In genomic region chr17:48541574-48542113, GRCh38 we compare ENCODE assay signal across 8 cellular contexts. TPM values are rescaled to one million over a fixed set of nuclear protein-coding genes. Genes with fewer than 3 reads are reported as not detected.
DNase-seq lines count a peak whose midpoint lies in the region; ATAC-seq and TF ChIP-seq lines count a peak whose summit lies in the region.

No MANE protein-coding gene starts in this region.

- ATAC-seq in Right ventricle myocardium superior (ENCODE audit: poor library complexity) (peak; percentile 73), HG03196 (IDR thresholded peaks at IDR 0.05; ENCODE audit: unreplicated experiment) (no peak), HG03457 (IDR thresholded peaks at IDR 0.05; ENCODE audit: unreplicated experiment) (no peak)

- H3K27ac Mint-ChIP-seq in activated T-helper 2 cell treated with anti-CD3 and anti-CD28 coated beads, Interferon-gamma antibody, Interleukin-2, Interleukin-4, amounts not matched to agents 10 μg/mL and 5 μg/mL and 100 μg/mL, durations not matched to agents 14 hours and 24 hours and 36 hours: peak overlapping the region; percentile 95
- peak overlapping the region; percentile 95 for H3K27ac Mint-ChIP-seq in progenitor cell of endocrine pancreas

- TF ChIP-seq CTCF in progenitor cell of endocrine pancreas (IDR thresholded peaks at IDR 0.05; ENCODE audit: unreplicated experiment): no peak

- DNase-seq in AG20443 (ENCODE audit: low spot score) (peak; percentile 87), M059J (ENCODE audit: low read depth) (peak; percentile 79), Right ventricle myocardium superior (peak; percentile 81), progenitor cell of endocrine pancreas (ENCODE audit: low spot score, unreplicated experiment) (no peak), SW480 (ENCODE audit: low spot score) (no peak)
- peak; percentile 30 for DNase-seq in activated T-helper 2 cell treated with anti-CD3 and anti-CD28 coated beads, Interferon-gamma antibody, Interleukin-2, Interleukin-4, amounts not matched to agents 10 μg/mL and 5 μg/mL and 100 μg/mL, durations not matched to agents 14 hours and 24 hours and 36 hours (ENCODE audit: low spot score)

- intact Hi-C loops in activated T-helper 2 cell treated with anti-CD3 and anti-CD28 coated beads, Interferon-gamma antibody, Interleukin-2, Interleukin-4, amounts not matched to agents 10 μg/mL and 5 μg/mL and 100 μg/mL, durations not matched to agents 14 hours and 24 hours and 36 hours (cut with micrococcal nuclease): loop anchor here (2.0 to 5.0 kb wide), 2 partner anchors 49 to 514 kb away; no protein-coding TSS in a partner anchor
- intact Hi-C loops in Right ventricle myocardium superior (cut with DNase I): no loop called here

- H3K36me3 Mint-ChIP-seq in activated T-helper 2 cell treated with anti-CD3 and anti-CD28 coated beads, Interferon-gamma antibody, Interleukin-2, Interleukin-4, amounts not matched to agents 10 μg/mL and 5 μg/mL and 100 μg/mL, durations not matched to agents 14 hours and 24 hours and 36 hours (ENCODE audit: low read depth): peaks cover 14% of the 10 kb centered on the region
- H3K36me3 Mint-ChIP-seq in progenitor cell of endocrine pancreas (ENCODE audit: insufficient read depth): peaks cover 4% of the 10 kb centered on the region

- peaks cover 22% of the 10 kb centered on the region for H3K4me1 Mint-ChIP-seq in activated T-helper 2 cell treated with anti-CD3 and anti-CD28 coated beads, Interferon-gamma antibody, Interleukin-2, Interleukin-4, amounts not matched to agents 10 μg/mL and 5 μg/mL and 100 μg/mL, durations not matched to agents 14 hours and 24 hours and 36 hours (ENCODE audit: low read depth)
- peaks cover 29% of the 10 kb centered on the region for H3K4me1 Mint-ChIP-seq in progenitor cell of endocrine pancreas (ENCODE audit: low read depth)

- peak overlapping the region; percentile 94 for H3K4me3 Mint-ChIP-seq in activated T-helper 2 cell treated with anti-CD3 and anti-CD28 coated beads, Interferon-gamma antibody, Interleukin-2, Interleukin-4, amounts not matched to agents 10 μg/mL and 5 μg/mL and 100 μg/mL, durations not matched to agents 14 hours and 24 hours and 36 hours (ENCODE audit: low read depth)
- peak overlapping the region; percentile 81 for H3K4me3 Mint-ChIP-seq in progenitor cell of endocrine pancreas (ENCODE audit: low read depth)

- H3K27me3 Mint-ChIP-seq in activated T-helper 2 cell treated with anti-CD3 and anti-CD28 coated beads, Interferon-gamma antibody, Interleukin-2, Interleukin-4, amounts not matched to agents 10 μg/mL and 5 μg/mL and 100 μg/mL, durations not matched to agents 14 hours and 24 hours and 36 hours (ENCODE audit: low read depth): peaks cover 5% of the 10 kb centered on the region
- peaks cover 73% of the 10 kb centered on the region for H3K27me3 Mint-ChIP-seq in progenitor cell of endocrine pancreas

- no peaks in the 10 kb centered on the region for H3K9me3 Mint-ChIP-seq in activated T-helper 2 cell treated with anti-CD3 and anti-CD28 coated beads, Interferon-gamma antibody, Interleukin-2, Interleukin-4, amounts not matched to agents 10 μg/mL and 5 μg/mL and 100 μg/mL, durations not matched to agents 14 hours and 24 hours and 36 hours
- H3K9me3 Mint-ChIP-seq in progenitor cell of endocrine pancreas (ENCODE audit: low read depth): no peaks in the 10 kb centered on the region

RNA-seq across cellular contexts. Expression of gene HOXB2, which starts 3.3 kb away (rescaled TPM):
- 17.4 and 30.7 TPM in 2 replicates for total RNA-seq in M059J (2014; rRNA removed; shearing (Covaris generic))
- total RNA-seq in activated T-helper 2 cell treated with anti-CD3 and anti-CD28 coated beads, Interferon-gamma antibody, Interleukin-2, Interleukin-4, amounts not matched to agents 10 μg/mL and 5 μg/mL and 100 μg/mL, durations not matched to agents 14 hours and 24 hours and 36 hours: 22.2 and 23.9 TPM in 2 replicates
- 2.7 TPM for total RNA-seq in Right ventricle myocardium superior
- total RNA-seq in progenitor cell of endocrine pancreas: 15.2 and 19.8 TPM in 2 replicates

RNA-seq across cellular contexts. Expression of gene HOXB1, which starts 10.8 kb away (rescaled TPM):
- total RNA-seq in M059J (2014; rRNA removed; shearing (Covaris generic)): not detected in 2 replicates
- total RNA-seq in activated T-helper 2 cell treated with anti-CD3 and anti-CD28 coated beads, Interferon-gamma antibody, Interleukin-2, Interleukin-4, amounts not matched to agents 10 μg/mL and 5 μg/mL and 100 μg/mL, durations not matched to agents 14 hours and 24 hours and 36 hours: not detected in 2 replicates
- total RNA-seq in Right ventricle myocardium superior (not detected), progenitor cell of endocrine pancreas (0.96 and 2.2 TPM in 2 replicates)

RNA-seq across cellular contexts. Expression of gene HOXB4, which starts 36.5 kb away (rescaled TPM):
- total RNA-seq in M059J (2014; rRNA removed; shearing (Covaris generic)): 0.20 and 0.57 TPM in 2 replicates
- total RNA-seq in activated T-helper 2 cell treated with anti-CD3 and anti-CD28 coated beads, Interferon-gamma antibody, Interleukin-2, Interleukin-4, amounts not matched to agents 10 μg/mL and 5 μg/mL and 100 μg/mL, durations not matched to agents 14 hours and 24 hours and 36 hours: 3.0 and 3.3 TPM in 2 replicates
- 0.75 TPM for total RNA-seq in Right ventricle myocardium superior
- total RNA-seq in progenitor cell of endocrine pancreas: 3.4 and 6.0 TPM in 2 replicates

RNA-seq across cellular contexts. Expression of gene HOXB3, which starts 48.4 kb away (rescaled TPM):
- 10.2 and 15.4 TPM in 2 replicates for total RNA-seq in M059J (2014; rRNA removed; shearing (Covaris generic))
- 3.8 and 4.6 TPM in 2 replicates for total RNA-seq in activated T-helper 2 cell treated with anti-CD3 and anti-CD28 coated beads, Interferon-gamma antibody, Interleukin-2, Interleukin-4, amounts not matched to agents 10 μg/mL and 5 μg/mL and 100 μg/mL, durations not matched to agents 14 hours and 24 hours and 36 hours
- total RNA-seq in Right ventricle myocardium superior: 1.6 TPM
- 19.4 and 32.1 TPM in 2 replicates for total RNA-seq in progenitor cell of endocrine pancreas

RNA-seq across cellular contexts. Expression of gene HOXB5, which starts 51.9 kb away (rescaled TPM):
- total RNA-seq in M059J (2014; rRNA removed; shearing (Covaris generic)): 0.10 and 0.37 TPM in 2 replicates
- total RNA-seq in activated T-helper 2 cell treated with anti-CD3 and anti-CD28 coated beads, Interferon-gamma antibody, Interleukin-2, Interleukin-4, amounts not matched to agents 10 μg/mL and 5 μg/mL and 100 μg/mL, durations not matched to agents 14 hours and 24 hours and 36 hours: not detected in 2 replicates
- 0.13 TPM for total RNA-seq in Right ventricle myocardium superior
- total RNA-seq in progenitor cell of endocrine pancreas: 2.1 and 5.6 TPM in 2 replicates

Comparison
In these comparisons a context has a peak if more than half of its experiments do, and no peak if none do; other contexts are left out.
1. DNase-seq: peak in AG20443 (single experiment), M059J (single experiment), activated T-helper 2 cell treated with anti-CD3 and anti-CD28 coated beads, Interferon-gamma antibody, Interleukin-2, Interleukin-4, amounts not matched to agents 10 μg/mL and 5 μg/mL and 100 μg/mL, durations not matched to agents 14 hours and 24 hours and 36 hours (single experiment) and Right ventricle myocardium superior (single experiment); none in progenitor cell of endocrine pancreas (single experiment) and SW480 (single experiment).